ENCODE assay signal across 8 cellular contexts in the genomic region with DNA sequence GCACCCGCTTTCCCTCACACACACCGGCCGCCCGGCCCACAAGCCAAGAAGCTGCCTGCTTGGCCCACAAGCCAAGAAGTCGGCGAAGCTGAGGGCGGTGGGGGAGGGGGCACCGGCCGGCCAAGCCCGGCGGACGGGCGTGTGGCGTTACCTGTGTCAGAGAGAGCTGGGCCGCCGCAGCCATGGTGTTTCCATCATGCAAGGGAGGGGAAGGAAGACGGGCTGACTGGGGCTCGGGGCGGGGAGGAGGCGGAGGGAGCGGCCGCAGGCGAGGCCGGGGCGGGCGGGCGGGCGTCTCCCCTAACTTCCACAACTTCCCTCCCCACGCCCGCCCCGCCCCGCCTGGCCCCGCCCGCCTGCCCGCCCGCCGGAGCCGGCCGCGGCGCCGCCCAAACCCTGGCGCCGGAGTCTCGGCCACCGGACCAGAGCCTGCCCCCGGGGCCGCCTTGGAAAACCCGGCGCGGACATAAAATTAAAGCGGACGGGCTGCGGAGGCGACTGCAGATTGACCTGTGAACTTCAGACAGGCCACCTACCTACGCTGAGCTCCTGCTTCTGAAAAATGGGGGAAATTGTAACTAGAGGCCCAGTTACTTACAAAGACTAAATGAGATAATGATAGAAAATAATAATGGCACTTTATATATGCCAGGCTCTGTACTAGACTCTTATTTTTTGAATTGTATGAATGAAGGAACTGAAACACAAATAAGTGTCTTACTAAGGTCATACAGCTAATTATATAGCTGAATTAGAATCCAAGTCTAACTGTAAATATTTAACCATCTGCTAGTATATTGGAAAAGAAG. TPM values are rescaled to one million over a fixed set of nuclear protein-coding genes. Genes with fewer than 3 reads are reported as not detected.
DNase-seq lines count a peak whose midpoint lies in the region; ATAC-seq, FAIRE-seq and TF ChIP-seq lines count a peak whose summit lies in the region.

A gene (minus strand): TSS at position 219 of the 809 bp plus-strand sequence. CDS start 35 bp downstream, at position 184.

- no peaks in the 10 kb centered on the region for H3K27me3 Mint-ChIP-seq in activated T-helper 1 cell treated with anti-CD3 and anti-CD28 coated beads, Interleukin-12 subunit alpha, Interleukin-12 subunit beta, Interleukin-2, Interleukin-4 antibody, amounts not matched to agents 30 ng/mL and 10 ng/mL and 1 ng/mL, durations not matched to agents 14 hours and 24 hours and 36 hours (ENCODE audit: insufficient read depth)

- TF ChIP-seq CTCF in D721Med (IDR thresholded peaks at IDR 0.05; ENCODE audit: insufficient read depth, missing control alignments) (no peak), esophagus squamous epithelium (IDR thresholded peaks at IDR 0.05) (peak in 1 of 6 experiments; percentile 18)

- DNase-seq in D721Med (ENCODE audit: insufficient read length, low spot score) (peak; percentile 61), HuH-7.5 (ENCODE audit: low spot score) (peak; percentile 78), RKO (ENCODE audit: low spot score) (peak; percentile 83), esophagus squamous epithelium (lab: John Stamatoyannopoulos, UW) (peak; percentile 58), myocyte (ENCODE audit: low read depth) (peak; percentile 77)
- DNase-seq in activated T-helper 1 cell treated with anti-CD3 and anti-CD28 coated beads, Interleukin-12 subunit alpha, Interleukin-12 subunit beta, Interleukin-2, Interleukin-4 antibody, amounts not matched to agents 30 ng/mL and 10 ng/mL and 1 ng/mL, durations not matched to agents 14 hours and 24 hours and 36 hours (ENCODE audit: low spot score), result peak; percentile 82
- peak; percentile 67 to 82 for DNase-seq in stimulated activated CD8-positive, alpha-beta memory T cell treated with anti-CD3 and anti-CD28 coated beads, Interleukin-7, amount 100 ng/mL, for 4 hours (ENCODE audit: low read depth in 2 of 2)

- no peak for FAIRE-seq in D721Med (lab: Jason Lieb, UNC)

- H3K27ac ChIP-seq in esophagus squamous epithelium, result peak within 1 kb of the TSS; percentile 92 to 98 (median 96)

- peak within 1 kb of the TSS; percentile 98 for H3K27ac Mint-ChIP-seq in activated T-helper 1 cell treated with anti-CD3 and anti-CD28 coated beads, Interleukin-12 subunit alpha, Interleukin-12 subunit beta, Interleukin-2, Interleukin-4 antibody, amounts not matched to agents 30 ng/mL and 10 ng/mL and 1 ng/mL, durations not matched to agents 14 hours and 24 hours and 36 hours

- no peaks in the 10 kb centered on the region for H3K36me3 ChIP-seq in esophagus squamous epithelium

- H3K4me3 ChIP-seq in esophagus squamous epithelium, result peak within 1 kb of the TSS; percentile 64 to 93 (median 82)

- intact Hi-C loops in activated T-helper 1 cell treated with anti-CD3 and anti-CD28 coated beads, Interleukin-12 subunit alpha, Interleukin-12 subunit beta, Interleukin-2, Interleukin-4 antibody, amounts not matched to agents 30 ng/mL and 10 ng/mL and 1 ng/mL, durations not matched to agents 14 hours and 24 hours and 36 hours (cut with micrococcal nuclease), result loop anchor here (1.0 to 10.0 kb wide), 10 partner anchors 14 to 544 kb away; a partner anchor contains a TSS
- intact Hi-C loops in esophagus squamous epithelium (cut with DNase I), result no loop called here

- H3K4me3 Mint-ChIP-seq in activated T-helper 1 cell treated with anti-CD3 and anti-CD28 coated beads, Interleukin-12 subunit alpha, Interleukin-12 subunit beta, Interleukin-2, Interleukin-4 antibody, amounts not matched to agents 30 ng/mL and 10 ng/mL and 1 ng/mL, durations not matched to agents 14 hours and 24 hours and 36 hours, result peak within 1 kb of the TSS; percentile 98

- TF ChIP-seq POLR2A in esophagus squamous epithelium (IDR thresholded peaks at IDR 0.05), result peak in 3 of 4 donors; percentile 34 to 80 (median 42)

- no peaks in the 10 kb centered on the region for H3K9me3 Mint-ChIP-seq in activated T-helper 1 cell treated with anti-CD3 and anti-CD28 coated beads, Interleukin-12 subunit alpha, Interleukin-12 subunit beta, Interleukin-2, Interleukin-4 antibody, amounts not matched to agents 30 ng/mL and 10 ng/mL and 1 ng/mL, durations not matched to agents 14 hours and 24 hours and 36 hours

- H3K4me1 Mint-ChIP-seq in activated T-helper 1 cell treated with anti-CD3 and anti-CD28 coated beads, Interleukin-12 subunit alpha, Interleukin-12 subunit beta, Interleukin-2, Interleukin-4 antibody, amounts not matched to agents 30 ng/mL and 10 ng/mL and 1 ng/mL, durations not matched to agents 14 hours and 24 hours and 36 hours (ENCODE audit: low read depth), result peaks cover 61% of the 10 kb centered on the region

- H3K4me1 ChIP-seq in esophagus squamous epithelium, result peaks cover 0 to 51% (median 22%) of the 10 kb centered on the region in 3 donors

- peaks cover 4% of the 10 kb centered on the region for H3K36me3 Mint-ChIP-seq in activated T-helper 1 cell treated with anti-CD3 and anti-CD28 coated beads, Interleukin-12 subunit alpha, Interleukin-12 subunit beta, Interleukin-2, Interleukin-4 antibody, amounts not matched to agents 30 ng/mL and 10 ng/mL and 1 ng/mL, durations not matched to agents 14 hours and 24 hours and 36 hours (ENCODE audit: low read depth)

- H3K27me3 ChIP-seq in esophagus squamous epithelium, result no peaks in the 10 kb centered on the region

- peak; percentile 60 for ATAC-seq in GM21423 (IDR thresholded peaks at IDR 0.05; ENCODE audit: unreplicated experiment)

- H3K9me3 ChIP-seq in esophagus squamous epithelium, result no peaks in the 10 kb centered on the region

- WGBS in esophagus squamous epithelium, 2 donors, result 2 to 5% methylated on average over 5 to 8 of the region's 56 CpGs

RNA-seq across cellular contexts. Expression of the gene that starts here (rescaled TPM):
- total RNA-seq in activated T-helper 1 cell treated with anti-CD3 and anti-CD28 coated beads, Interleukin-12 subunit alpha, Interleukin-12 subunit beta, Interleukin-2, Interleukin-4 antibody, amounts not matched to agents 30 ng/mL and 10 ng/mL and 1 ng/mL, durations not matched to agents 14 hours and 24 hours and 36 hours, result 53.0 and 55.5 TPM in 2 replicates
- total RNA-seq in esophagus squamous epithelium, result 10 to 100 TPM; 24.8 to 86.8 (median 46.8) TPM
- total RNA-seq in myocyte, result 21.0 and 35.9 TPM in 2 replicates
- 21.2 TPM for polyA plus RNA-seq in myocyte (2012)

Comparison
In these comparisons a context has a peak if more than half of its experiments do, and no peak if none do; other contexts are left out.
1. Peak in every context shown above with its lines: DNase-seq, ATAC-seq, H3K4me3 ChIP-seq and H3K27ac ChIP-seq.